In the genomic region with DNA sequence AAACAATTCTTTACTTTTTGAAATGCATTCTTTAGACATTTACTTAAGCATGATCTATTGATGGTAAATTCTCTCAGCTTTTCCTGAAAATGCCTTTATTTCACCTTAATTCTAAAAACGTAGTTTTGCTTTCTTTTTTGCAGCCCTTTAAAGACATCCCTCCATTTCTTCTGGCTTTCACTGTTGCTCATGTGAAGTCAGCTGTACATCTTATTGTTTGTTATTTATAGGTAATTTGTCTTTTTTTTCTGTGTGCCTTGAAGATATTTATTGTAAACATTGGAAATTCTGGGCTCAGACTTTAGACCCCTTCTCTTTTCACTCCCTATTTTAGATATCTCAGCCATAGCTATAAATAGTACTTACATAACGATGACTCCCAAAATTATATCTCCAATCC, we compare ENCODE assay signal across 17 cellular contexts.
A peak's percentile ranks its signal among the peaks of the same experiment; 100 is the strongest.
DNase-seq lines count a peak whose midpoint lies in the region; ATAC-seq and TF ChIP-seq lines count a peak whose summit lies in the region.
"Had no signal": no experiment of that assay in that cellular context is flagged by ENCODE, and none has a peak within 500 bp of the region (broad histone marks: within the 10 kb centered on the region; RNA-seq: fewer than 3 reads in every experiment).

No MANE protein-coding gene starts in this region.

- no peaks in the 10 kb centered on the region for H3K27me3 Mint-ChIP-seq in natural killer cell treated with Interleukin-12 subunit alpha and Interleukin-12 subunit beta and Interleukin-15 and Interleukin-18, amount 100 ng/mL, for 72 hours
- H3K27me3 Mint-ChIP-seq in natural killer cell (ENCODE audit: low read depth in 2 of 2), result no peaks in the 10 kb centered on the region
- H3K27me3 Mint-ChIP-seq in WTC11 (ENCODE audit: low read depth), result no peaks in the 10 kb centered on the region

- POLR2A ChIA-PET in WTC11 (lab: Charles Lee), result no interaction called here

- peak overlapping the region; percentile 63 for H3K4me3 Mint-ChIP-seq in natural killer cell treated with Interleukin-12 subunit alpha and Interleukin-12 subunit beta and Interleukin-15 and Interleukin-18, amount 100 ng/mL, for 72 hours
- H3K4me3 Mint-ChIP-seq in natural killer cell (no peak overlapping the region), WTC11 (no peak overlapping the region)
- H3K4me3 Mint-ChIP-seq: B cell; CD4-positive, CD25-positive, alpha-beta regulatory T cell; CD8-positive, alpha-beta T cell; GM23338; H9 had no signal

- DNase-seq in DMS53 (lab: John Stamatoyannopoulos, UW) (peak; percentile 29), DMS53 treated with DMSO at 0.1 percent for 48 hours (lab: John Stamatoyannopoulos, UW; ENCODE audit: unreplicated experiment) (no peak), natural killer cell (no peak), WTC11 (ENCODE audit: low spot score) (no peak), GM10266 (ENCODE audit: extremely low spot score) (no peak), iPS-NIHi11 (ENCODE audit: low spot score) (no peak)
- DNase-seq in natural killer cell treated with Interleukin-12 subunit alpha and Interleukin-12 subunit beta and Interleukin-15 and Interleukin-18, amount 100 ng/mL, for 72 hours (ENCODE audit: low spot score), result no peak
- DNase-seq: Caco-2; CD4-positive, CD25-positive, alpha-beta regulatory T cell; CD8-positive, alpha-beta T cell; DMS153; DMS79 treated with DMSO at 0.1 percent for 48 hours; GF-D8; H9 had no signal

- no peak for ATAC-seq in natural killer cell treated with Interleukin-12 subunit alpha and Interleukin-12 subunit beta and Interleukin-15 and Interleukin-18, amount 100 ng/mL, for 72 hours
- no peak for ATAC-seq in natural killer cell
- no peak for ATAC-seq in WTC11
- ATAC-seq in HG03196 (IDR thresholded peaks at IDR 0.05; ENCODE audit: unreplicated experiment), result no peak
- ATAC-seq: CD8-positive, alpha-beta T cell; GM23338 had no signal

- H3K36me3 Mint-ChIP-seq in natural killer cell treated with Interleukin-12 subunit alpha and Interleukin-12 subunit beta and Interleukin-15 and Interleukin-18, amount 100 ng/mL, for 72 hours, result peaks cover 58% of the 10 kb centered on the region
- H3K36me3 Mint-ChIP-seq in natural killer cell (peaks cover 17% of the 10 kb centered on the region), WTC11 (peaks cover 19% of the 10 kb centered on the region)

- intact Hi-C loops in natural killer cell (cut with micrococcal nuclease), result no loop called here

- no peak for TF ChIP-seq CTCF in natural killer cell (IDR thresholded peaks at IDR 0.05)
- TF ChIP-seq CTCF in WTC11 (IDR thresholded peaks at IDR 0.05), result no peak
- no peak for TF ChIP-seq CTCF in GM10266 (IDR thresholded peaks at IDR 0.05; ENCODE audit: control insufficient read depth, insufficient read depth, low read depth, missing control alignments)

- H3K4me1 Mint-ChIP-seq in natural killer cell treated with Interleukin-12 subunit alpha and Interleukin-12 subunit beta and Interleukin-15 and Interleukin-18, amount 100 ng/mL, for 72 hours (ENCODE audit: low read depth in 2 of 2), result peaks cover 62 to 63% of the 10 kb centered on the region in 2 donors
- H3K4me1 Mint-ChIP-seq in natural killer cell, result peaks cover 19% of the 10 kb centered on the region in 2 donors
- no peaks in the 10 kb centered on the region for H3K4me1 Mint-ChIP-seq in WTC11
- H3K4me1 Mint-ChIP-seq: B cell; CD4-positive, CD25-positive, alpha-beta regulatory T cell; GM23338; H9 had no signal

- CTCF ChIA-PET in WTC11 (lab: Charles Lee), result interaction anchor here (1.1 kb wide), 1 partner anchor 70 kb away, joined by 3 read pairs; no protein-coding TSS in a partner anchor

- peaks cover 28% of the 10 kb centered on the region for H3K9me3 Mint-ChIP-seq in natural killer cell treated with Interleukin-12 subunit alpha and Interleukin-12 subunit beta and Interleukin-15 and Interleukin-18, amount 100 ng/mL, for 72 hours
- peaks cover 0 to 10% of the 10 kb centered on the region in 2 donors for H3K9me3 Mint-ChIP-seq in natural killer cell
- peaks cover 33% of the 10 kb centered on the region for H3K9me3 Mint-ChIP-seq in WTC11

- peak overlapping the region; percentile 93 to 94 for H3K27ac Mint-ChIP-seq in natural killer cell treated with Interleukin-12 subunit alpha and Interleukin-12 subunit beta and Interleukin-15 and Interleukin-18, amount 100 ng/mL, for 72 hours
- no peak overlapping the region for H3K27ac Mint-ChIP-seq in natural killer cell
- H3K27ac Mint-ChIP-seq in WTC11, result no peak overlapping the region
- H3K27ac Mint-ChIP-seq: B cell; CD4-positive, CD25-positive, alpha-beta regulatory T cell; CD8-positive, alpha-beta T cell; GM23338; H9 had no signal

TF ChIP-seq in WTC11, 78 proteins besides CTCF, POLR2A, EP300 and RAD21:
- TF ChIP-seq SMAD4 (CRISPR knock-in tag; IDR thresholded peaks at IDR 0.05) (no peak), ZNF317 (CRISPR knock-in tag; IDR thresholded peaks at IDR 0.05; ENCODE audit: borderline replicate concordance, low read depth) (peak; percentile 92), JAZF1 (CRISPR knock-in tag; IDR thresholded peaks at IDR 0.05) (no peak)

Comparison
In these comparisons a context has a peak if more than half of its experiments do, and no peak if none do; other contexts are left out.
1. H3K27ac Mint-ChIP-seq: peak in natural killer cell treated with Interleukin-12 subunit alpha and Interleukin-12 subunit beta and Interleukin-15 and Interleukin-18, amount 100 ng/mL, for 72 hours (2 of 2); none in natural killer cell (0 of 2) and WTC11 (single experiment).